Comparison of ENCODE assay signal across 16 cellular contexts in the genomic region with DNA sequence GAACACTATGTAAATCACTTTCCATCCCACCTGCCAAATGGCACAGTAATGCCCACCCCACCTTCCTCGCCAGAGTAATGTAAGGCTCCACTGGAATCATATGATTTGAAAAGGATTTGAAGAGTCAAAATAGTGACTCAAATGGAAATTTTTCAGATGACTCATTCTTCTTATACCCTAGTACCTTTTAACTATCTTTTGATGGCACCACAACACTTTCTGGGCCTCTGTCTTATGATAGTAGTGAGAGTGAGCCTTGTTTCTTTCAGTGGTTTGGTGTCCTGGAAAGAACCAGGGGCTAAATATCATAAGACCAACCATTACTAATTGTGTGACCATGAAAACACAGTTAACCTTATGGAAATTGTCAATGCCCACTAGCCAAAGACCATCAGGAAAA.
A peak's percentile ranks its signal among the peaks of the same experiment; 100 is the strongest.
DNase-seq lines count a peak whose midpoint lies in the region; ATAC-seq and TF ChIP-seq lines count a peak whose summit lies in the region.
"Had no signal": no experiment of that assay in that cellular context is flagged by ENCODE, and none has a peak within 500 bp of the region (broad histone marks: within the 10 kb centered on the region; RNA-seq: fewer than 3 reads in every experiment).

No MANE protein-coding gene starts in this region.

- no peaks in the 10 kb centered on the region for H3K36me3 Mint-ChIP-seq in activated T-helper 17 cell treated with anti-CD3 and anti-CD28 coated beads, Interleukin-2, amount 50 U/mL, for 72 hours (ENCODE audit: low read depth)

- H3K4me1 Mint-ChIP-seq in activated T-helper 17 cell treated with anti-CD3 and anti-CD28 coated beads, Interleukin-2, amount 50 U/mL, for 72 hours = no peaks in the 10 kb centered on the region

- ATAC-seq in GM18508 (IDR thresholded peaks at IDR 0.05; ENCODE audit: insufficient read depth, unreplicated experiment) (peak; percentile 74), GM21381 (IDR thresholded peaks at IDR 0.05; ENCODE audit: unreplicated experiment) (peak; percentile 50), HG03039 (IDR thresholded peaks at IDR 0.05; ENCODE audit: unreplicated experiment) (peak; percentile 73)
- ATAC-seq in activated T-helper 17 cell treated with anti-CD3 and anti-CD28 coated beads, Interleukin-2, amount 50 U/mL, for 72 hours (replicated peaks) = peak; percentile 61
- ATAC-seq: gastrocnemius medialis, HepG2 had no signal

- H3K36me3 ChIP-seq in tibial artery = no peaks in the 10 kb centered on the region
- H3K36me3 ChIP-seq: brain microvascular endothelial cell, gastrocnemius medialis, prostate gland had no signal

- H3K9me3 Mint-ChIP-seq in activated T-helper 17 cell treated with anti-CD3 and anti-CD28 coated beads, Interleukin-2, amount 50 U/mL, for 72 hours = no peaks in the 10 kb centered on the region

- no peak overlapping the region for H3K4me3 Mint-ChIP-seq in activated T-helper 17 cell treated with anti-CD3 and anti-CD28 coated beads, Interleukin-2, amount 50 U/mL, for 72 hours

- no peak overlapping the region for H3K27ac ChIP-seq in tibial artery
- H3K27ac ChIP-seq: brain microvascular endothelial cell, prostate gland had no signal

- no peak for DNase-seq in COLO668 (lab: John Stamatoyannopoulos, UW; ENCODE audit: unreplicated experiment)
- no peak for DNase-seq in HCEC 1CT
- no peak for DNase-seq in NCI-H2029 (lab: John Stamatoyannopoulos, UW)
- DNase-seq in tibial artery = no peak
- DNase-seq: brain microvascular endothelial cell; effector memory CD4-positive, alpha-beta T cell; gastrocnemius medialis; kidney; NCI-H1436 treated with DMSO at 0.1 percent for 48 hours; NCI-H774 had no signal

- no peak overlapping the region for H3K27ac Mint-ChIP-seq in activated T-helper 17 cell treated with anti-CD3 and anti-CD28 coated beads, Interleukin-2, amount 50 U/mL, for 72 hours

- H3K4me3 ChIP-seq in tibial artery = no peak overlapping the region
- H3K4me3 ChIP-seq: gastrocnemius medialis, prostate gland had no signal

- H3K27me3 ChIP-seq in tibial artery = no peaks in the 10 kb centered on the region
- H3K27me3 ChIP-seq: brain microvascular endothelial cell, gastrocnemius medialis had no signal

- intact Hi-C loops in tibial artery (cut with DNase I; ENCODE audit: low total_unique reads) = loop anchor here (10.0 kb wide), 1 partner anchor 55 kb away; no protein-coding TSS in a partner anchor

- H3K4me1 ChIP-seq in tibial artery = no peaks in the 10 kb centered on the region
- H3K4me1 ChIP-seq: prostate gland had no signal

- TF ChIP-seq CTCF in tibial artery (IDR thresholded peaks at IDR 0.05) = no peak

- H3K9me3 ChIP-seq in tibial artery = no peaks in the 10 kb centered on the region
- H3K9me3 ChIP-seq: gastrocnemius medialis, prostate gland had no signal

- peaks cover 38% of the 10 kb centered on the region for H3K27me3 Mint-ChIP-seq in activated T-helper 17 cell treated with anti-CD3 and anti-CD28 coated beads, Interleukin-2, amount 50 U/mL, for 72 hours
